In genomic region chr9:36023260-36024048, GRCh38 we compare ENCODE assay signal across 8 cellular contexts. TPM values are rescaled to one million over a fixed set of nuclear protein-coding genes. Genes with fewer than 3 reads are reported as not detected.
A peak's percentile ranks its signal among the peaks of the same experiment; 100 is the strongest.
DNase-seq lines count a peak whose midpoint lies in the region; ATAC-seq and TF ChIP-seq lines count a peak whose summit lies in the region.

No MANE protein-coding gene starts in this region.

- intact Hi-C loops in prostate gland (cut with DNase I), result loop anchor here (5.0 kb wide), 1 partner anchor 66 kb away; the partner anchor contains the start of gene OR2S2

- TF ChIP-seq EP300 in SK-N-SH (IDR thresholded peaks at IDR 0.05; ENCODE audit: borderline replicate concordance in 1 of 2, low read depth in 1 of 2, low read length in 1 of 2), result no peak

- H3K9me2 ChIP-seq in SK-N-SH, result no peaks in the 10 kb centered on the region

- no peaks in the 10 kb centered on the region for H3K36me3 ChIP-seq in MG63
- H3K36me3 ChIP-seq in SK-N-SH (replicated peaks in 1 of 2; ENCODE audit: control insufficient read depth in 1 of 2, insufficient read depth in 2 of 2, low read length in 1 of 2), result no peaks in the 10 kb centered on the region
- H3K36me3 ChIP-seq in cardiac muscle cell, result no peaks in the 10 kb centered on the region
- H3K36me3 ChIP-seq in prostate gland, result no peaks in the 10 kb centered on the region

- H3K79me2 ChIP-seq in SK-N-SH (ENCODE audit: insufficient read depth), result no peaks in the 10 kb centered on the region

- H3K27ac ChIP-seq in SK-N-SH (ENCODE audit: low read depth in 2 of 2, low read length in 1 of 2) (no peak overlapping the region), cardiac muscle cell (no peak overlapping the region), prostate gland (no peak overlapping the region)

- TF ChIP-seq CTCF in SK-N-SH (IDR thresholded peaks at IDR 0.05) (peak; percentile 93), cardiac muscle cell (IDR thresholded peaks at IDR 0.05; ENCODE audit: low read depth, low read length) (peak; percentile 74), prostate gland (IDR thresholded peaks at IDR 0.05) (peak; percentile 63 to 81 (median 76))

- peaks cover 0 to 7% of the 10 kb centered on the region in 2 experiments; a peak in 2 of 4 replicates for H3K4me1 ChIP-seq in SK-N-SH (ENCODE audit: control insufficient read depth in 1 of 2, insufficient read depth in 2 of 2, low read depth in 1 of 2, low read length in 1 of 2)
- H3K4me1 ChIP-seq in cardiac muscle cell (ENCODE audit: low read depth), result no peaks in the 10 kb centered on the region
- no peaks in the 10 kb centered on the region for H3K4me1 ChIP-seq in prostate gland (replicated peaks)

- peaks cover 2% of the 10 kb centered on the region; the same call in 1 of the 2 replicates for H3K9me3 ChIP-seq in MG63
- H3K9me3 ChIP-seq in SK-N-SH, result no peaks in the 10 kb centered on the region
- H3K9me3 ChIP-seq in cardiac muscle cell (ENCODE audit: low read depth), result no peaks in the 10 kb centered on the region
- H3K9me3 ChIP-seq in prostate gland, result no peaks in the 10 kb centered on the region

- peak; percentile 88 for TF ChIP-seq RAD21 in SK-N-SH (IDR thresholded peaks at IDR 0.05; ENCODE audit: low read length)

- WGBS in SK-N-SH (ENCODE audit: low lambda C conversion rate), result 43% methylated on average over 13 of the region's 13 CpGs
- 47% methylated on average over 13 of the region's 13 CpGs for WGBS in prostate gland

- ATAC-seq in HG03095 (IDR thresholded peaks at IDR 0.05; ENCODE audit: unreplicated experiment) (no peak), HG02588 (IDR thresholded peaks at IDR 0.05; ENCODE audit: unreplicated experiment) (no peak)

- H3K4me2 ChIP-seq in SK-N-SH, result no peak overlapping the region

- H3F3A ChIP-seq in SK-N-SH (replicated peaks; ENCODE audit: insufficient read depth), result no peaks in the 10 kb centered on the region

- H3K4me3 ChIP-seq in MG63, result no peak overlapping the region
- no peak overlapping the region for H3K4me3 ChIP-seq in SK-N-SH (ENCODE audit: low read depth in 2 of 2, low read length in 1 of 2)
- no peak overlapping the region for H3K4me3 ChIP-seq in cardiac muscle cell
- no peak overlapping the region for H3K4me3 ChIP-seq in prostate gland

- peak; percentile 18 for DNase-seq in GF-D8 (lab: John Stamatoyannopoulos, UW)
- DNase-seq in MG63, result peak; percentile 86
- peak; percentile 68 for DNase-seq in SK-N-SH
- DNase-seq in activated naive CD4-positive, alpha-beta T cell treated with anti-CD3 and anti-CD28 coated beads, Interleukin-2, amount 50 U/mL, for 16 hours, result peak; percentile 73
- peak; percentile 78 to 82 for DNase-seq in cardiac muscle cell (ENCODE audit: low read depth in 1 of 2, low spot score in 1 of 2)
- DNase-seq in prostate gland (ENCODE audit: low spot score), result peak; percentile 73

- POLR2A ChIA-PET in SK-N-SH (lab: Yijun Ruan, JAX), result no interaction called here

- H3K9ac ChIP-seq in SK-N-SH, result no peak overlapping the region

- H3K27me3 ChIP-seq in MG63, result no peaks in the 10 kb centered on the region
- no peaks in the 10 kb centered on the region for H3K27me3 ChIP-seq in SK-N-SH (ENCODE audit: insufficient read depth)
- no peaks in the 10 kb centered on the region for H3K27me3 ChIP-seq in cardiac muscle cell
- H3K27me3 ChIP-seq in prostate gland (replicated peaks; ENCODE audit: insufficient read depth), result no peaks in the 10 kb centered on the region

- no peak for TF ChIP-seq POLR2A in prostate gland (IDR thresholded peaks at IDR 0.05)

- H2AFZ ChIP-seq in SK-N-SH (ENCODE audit: low read depth), result peak overlapping the region; percentile 29; the same call in 1 of the 2 replicates

- CTCF ChIA-PET in SK-N-SH (lab: Yijun Ruan, JAX), result interaction anchor here (0.7 to 9.1 kb wide), 32 partner anchors 9 to 233 kb away, joined by 3 to 128 read pairs (median 5); partner anchors contain the start of genes HRCT1, OR2S2 and RECK

- no peaks in the 10 kb centered on the region for H4K20me1 ChIP-seq in SK-N-SH (ENCODE audit: insufficient read depth)

TF ChIP-seq in SK-N-SH, 30 proteins besides CTCF, POLR2A, EP300 and RAD21:
- TF ChIP-seq SMC3 (IDR thresholded peaks at IDR 0.05; ENCODE audit: low read depth, low read length) (peak; percentile 94), RCOR1 (IDR thresholded peaks at IDR 0.05; ENCODE audit: low read length) (0 out of 2 replicates have a peak, but pooled peaks have one; percentile 45), NRF1 (IDR thresholded peaks at IDR 0.05; ENCODE audit: low read depth, low read length) (no peak)

RNA-seq across cellular contexts. Expression of gene RECK, which starts 13.3 kb away (rescaled TPM):
- total RNA-seq in MG63 (2014; rRNA removed; shearing (Covaris generic); ENCODE audit: low replicate concordance), result 33.8 and 36.1 TPM in 2 replicates
- polyA plus RNA-seq in SK-N-SH (2012; rRNA removed) (22.8 and 27.3 TPM in 2 replicates), cardiac muscle cell (11.1 and 15.3 TPM in 2 replicates)
- polyA plus RNA-seq in SK-N-SH (2012; cell fraction: cytosol; rRNA removed), result 26.6 and 29.4 TPM in 2 replicates
- polyA plus RNA-seq in SK-N-SH (2012; cell fraction: nucleus; rRNA removed), result 22.2 and 34.2 TPM in 2 replicates
- total RNA-seq in cardiac muscle cell (6.4 and 8.5 TPM in 2 replicates), prostate gland (1 to 10 TPM; 6.1 to 7.7 TPM)

Comparison
In these comparisons a context has a peak if more than half of its experiments do, and no peak if none do; other contexts are left out.
1. DNase-seq: peak in every context shown above with its lines; median percentile 86 in MG63; 80 in cardiac muscle cell; 73 in activated naive CD4-positive, alpha-beta T cell treated with anti-CD3 and anti-CD28 coated beads, Interleukin-2, amount 50 U/mL, for 16 hours; 73 in prostate gland; 68 in SK-N-SH; 18 in GF-D8.